In genomic region chr2:96527990-96528679, GRCh38 we compare ENCODE assay signal across 8 cellular contexts. TPM values are rescaled to one million over a fixed set of nuclear protein-coding genes. Genes with fewer than 3 reads are reported as not detected.
A peak's percentile ranks its signal among the peaks of the same experiment; 100 is the strongest.
DNase-seq lines count a peak whose midpoint lies in the region; ATAC-seq, FAIRE-seq and TF ChIP-seq lines count a peak whose summit lies in the region.

No MANE protein-coding gene starts in this region.

- FAIRE-seq in frontal cortex (lab: Jason Lieb, UNC) = no peak

- 88% methylated on average over 13 of the region's 13 CpGs for WGBS in SK-N-SH (ENCODE audit: low lambda C conversion rate)
- 24 to 33% methylated on average over 6 to 8 of the region's 13 CpGs for WGBS in esophagus squamous epithelium, 2 donors

- no peak for TF ChIP-seq POLR2A in esophagus squamous epithelium (IDR thresholded peaks at IDR 0.05)

- CTCF ChIA-PET in SK-N-SH (lab: Yijun Ruan, JAX) = interaction anchor here (1.0 to 4.1 kb wide), 4 partner anchors 10 to 272 kb away, joined by 3 to 29 read pairs (median 10); no protein-coding TSS in a partner anchor
- CTCF ChIA-PET in activated CD4-positive, alpha-beta memory T cell treated with anti-CD3 and anti-CD28 coated beads, Interleukin-2, amount 10 ng/mL, durations not matched to agents 7 days and 5 days (lab: Charles Lee) = interaction anchor here (0.8 to 2.6 kb wide), 6 partner anchors 10 to 325 kb away, joined by 3 to 31 read pairs (median 3); partner anchors contain the start of gene ARID5A

- H3K9me2 ChIP-seq in SK-N-SH = no peaks in the 10 kb centered on the region

- H3K9me3 ChIP-seq in SK-N-SH (no peaks in the 10 kb centered on the region), esophagus squamous epithelium (no peaks in the 10 kb centered on the region), osteoblast (ENCODE audit: low read depth, low read length) (no peaks in the 10 kb centered on the region), upper lobe of right lung (no peaks in the 10 kb centered on the region)

- TF ChIP-seq RAD21 in SK-N-SH (IDR thresholded peaks at IDR 0.05; ENCODE audit: low read length) = no peak

- POLR2A ChIA-PET in SK-N-SH (lab: Yijun Ruan, JAX) = no interaction called here
- POLR2A ChIA-PET in activated CD4-positive, alpha-beta memory T cell treated with anti-CD3 and anti-CD28 coated beads, Interleukin-2, amount 10 ng/mL, durations not matched to agents 7 days and 5 days (lab: Charles Lee) = interaction anchor here (0.8 to 9.8 kb wide), 12 partner anchors 9 to 320 kb away, joined by 3 to 221 read pairs (median 4); partner anchors contain the start of genes ARID5A and SNRNP200

- ATAC-seq in SK-N-SH treated with all-trans-retinoic acid at 6 μM for 48 hours (no peak), upper lobe of right lung (peak; percentile 35)

- H3K79me2 ChIP-seq in SK-N-SH (ENCODE audit: insufficient read depth) = no peaks in the 10 kb centered on the region
- no peaks in the 10 kb centered on the region for H3K79me2 ChIP-seq in osteoblast (ENCODE audit: insufficient read depth, low read length)

- no peak overlapping the region for H3K27ac ChIP-seq in SK-N-SH (ENCODE audit: low read depth in 2 of 2, low read length in 1 of 2)
- peak overlapping the region; percentile 69 to 96 (median 92) for H3K27ac ChIP-seq in esophagus squamous epithelium
- H3K27ac ChIP-seq in osteoblast (ENCODE audit: low read depth, low read length) = peak overlapping the region; percentile 81
- H3K27ac ChIP-seq in upper lobe of right lung = peak overlapping the region; percentile 86

- no peaks in the 10 kb centered on the region for H3K9me3 Mint-ChIP-seq in activated CD4-positive, alpha-beta memory T cell treated with anti-CD3 and anti-CD28 coated beads, Interleukin-2, amount 10 ng/mL, durations not matched to agents 7 days and 5 days

- H3K4me2 ChIP-seq in SK-N-SH (0 out of 2 replicates have a peak overlapping the region, but pooled peaks have one; percentile 44), osteoblast (ENCODE audit: insufficient read depth, low read length) (peak overlapping the region; percentile 85)

- H3K27ac Mint-ChIP-seq in activated CD4-positive, alpha-beta memory T cell treated with anti-CD3 and anti-CD28 coated beads, Interleukin-2, amount 10 ng/mL, durations not matched to agents 7 days and 5 days = peak overlapping the region; percentile 77

- H2AFZ ChIP-seq in SK-N-SH (ENCODE audit: low read depth) (peak overlapping the region; percentile 63; the same call in 1 of the 2 replicates), osteoblast (ENCODE audit: low read length) (peak overlapping the region; percentile 79)

- H3K36me3 ChIP-seq in SK-N-SH (replicated peaks in 1 of 2; ENCODE audit: control insufficient read depth in 1 of 2, insufficient read depth in 2 of 2, low read length in 1 of 2) (no peaks in the 10 kb centered on the region), esophagus squamous epithelium (no peaks in the 10 kb centered on the region), osteoblast (ENCODE audit: insufficient read depth, low read length) (no peaks in the 10 kb centered on the region), upper lobe of right lung (no peaks in the 10 kb centered on the region)

- H3F3A ChIP-seq in SK-N-SH (replicated peaks; ENCODE audit: insufficient read depth) = peaks cover 4% of the 10 kb centered on the region

- no peak for TF ChIP-seq CTCF in SK-N-SH (IDR thresholded peaks at IDR 0.05)
- no peak for TF ChIP-seq CTCF in esophagus squamous epithelium (IDR thresholded peaks at IDR 0.05)
- TF ChIP-seq CTCF in osteoblast (IDR thresholded peaks at IDR 0.05; ENCODE audit: extremely low read depth, low read depth, low read length) = no peak
- TF ChIP-seq CTCF in upper lobe of right lung (IDR thresholded peaks at IDR 0.05) = no peak

- H3K27me3 ChIP-seq in SK-N-SH (ENCODE audit: insufficient read depth) (no peaks in the 10 kb centered on the region), esophagus squamous epithelium (peaks cover 0 to 96% (median 0%) of the 10 kb centered on the region in 4 donors), osteoblast (ENCODE audit: insufficient read depth, low read length) (peaks cover 16% of the 10 kb centered on the region), upper lobe of right lung (no peaks in the 10 kb centered on the region)

- H3K4me1 ChIP-seq in SK-N-SH (ENCODE audit: control insufficient read depth in 1 of 2, insufficient read depth in 2 of 2, low read depth in 1 of 2, low read length in 1 of 2) (peaks cover 17 to 18% of the 10 kb centered on the region in 2 experiments; a peak in 3 of 4 replicates), esophagus squamous epithelium (peaks cover 28 to 85% (median 59%) of the 10 kb centered on the region in 3 donors), osteoblast (ENCODE audit: insufficient read depth, low read length) (peaks cover 51% of the 10 kb centered on the region), upper lobe of right lung (peaks cover 49% of the 10 kb centered on the region)

- H3K36me3 Mint-ChIP-seq in activated CD4-positive, alpha-beta memory T cell treated with anti-CD3 and anti-CD28 coated beads, Interleukin-2, amount 10 ng/mL, durations not matched to agents 7 days and 5 days (ENCODE audit: low read depth) = no peaks in the 10 kb centered on the region

- H3K27me3 Mint-ChIP-seq in activated CD4-positive, alpha-beta memory T cell treated with anti-CD3 and anti-CD28 coated beads, Interleukin-2, amount 10 ng/mL, durations not matched to agents 7 days and 5 days = peaks cover 3% of the 10 kb centered on the region

- DNase-seq in SK-N-SH (no peak), esophagus squamous epithelium (lab: John Stamatoyannopoulos, UW) (no peak), osteoblast (ENCODE audit: insufficient read length, low spot score, missing footprints) (peak; percentile 87), upper lobe of right lung (peak; percentile 73), frontal cortex (ENCODE audit: low spot score in 2 of 2) (no peak), GOT3 (lab: John Stamatoyannopoulos, UW) (no peak)
- DNase-seq in activated CD4-positive, alpha-beta memory T cell treated with anti-CD3 and anti-CD28 coated beads, Interleukin-2, amount 10 ng/mL, durations not matched to agents 7 days and 5 days = peak; percentile 68

- TF ChIP-seq EP300 in SK-N-SH (IDR thresholded peaks at IDR 0.05; ENCODE audit: borderline replicate concordance in 1 of 2, low read depth in 1 of 2, low read length in 1 of 2) = no peak

- no peak overlapping the region for H3K9ac ChIP-seq in SK-N-SH

- peak overlapping the region; percentile 70 for H3K4me3 Mint-ChIP-seq in activated CD4-positive, alpha-beta memory T cell treated with anti-CD3 and anti-CD28 coated beads, Interleukin-2, amount 10 ng/mL, durations not matched to agents 7 days and 5 days

- H4K20me1 ChIP-seq in SK-N-SH (ENCODE audit: insufficient read depth) (no peaks in the 10 kb centered on the region), osteoblast (ENCODE audit: insufficient read depth, low read length) (no peaks in the 10 kb centered on the region)

- intact Hi-C loops in esophagus squamous epithelium (cut with DNase I) (no loop called here), upper lobe of right lung (cut with DNase I) (no loop called here)

- H3K4me3 ChIP-seq in SK-N-SH (ENCODE audit: low read depth in 2 of 2, low read length in 1 of 2) (0 out of 4 replicates have a peak overlapping the region, but pooled peaks of 1 of the 2 experiments have one; percentile 13), esophagus squamous epithelium (peak overlapping the region; percentile 36 to 77 (median 60)), osteoblast (ENCODE audit: insufficient read depth, low read length) (peak overlapping the region; percentile 74), upper lobe of right lung (peak overlapping the region; percentile 61)

- peaks cover 93% of the 10 kb centered on the region for H3K4me1 Mint-ChIP-seq in activated CD4-positive, alpha-beta memory T cell treated with anti-CD3 and anti-CD28 coated beads, Interleukin-2, amount 10 ng/mL, durations not matched to agents 7 days and 5 days

TF ChIP-seq in SK-N-SH, 30 proteins besides CTCF, POLR2A, EP300 and RAD21:
- TF ChIP-seq NFIC (IDR thresholded peaks at IDR 0.05; ENCODE audit: borderline replicate concordance) (no peak), CHD2 (IDR thresholded peaks at IDR 0.05; ENCODE audit: low read length, partially characterized antibody) (no peak)

TF ChIP-seq in SK-N-SH treated with all-trans-retinoic acid at 6 μM for 48 hours, 23 proteins besides CTCF, POLR2A, EP300 and RAD21 (continues in another document):
- no peak for TF ChIP-seq ZNF70 (CRISPR knock-in tag; IDR thresholded peaks at IDR 0.05)
- TF ChIP-seq ESRRG (CRISPR knock-in tag; IDR thresholded peaks at IDR 0.05) = no peak
- TF ChIP-seq CREB5 (CRISPR knock-in tag; IDR thresholded peaks at IDR 0.05; ENCODE audit: low read depth) = no peak
- no peak for TF ChIP-seq CSDC2 (CRISPR knock-in tag; IDR thresholded peaks at IDR 0.05)
- no peak for TF ChIP-seq TOX (CRISPR knock-in tag; IDR thresholded peaks at IDR 0.05; ENCODE audit: borderline replicate concordance)
- TF ChIP-seq ZFP3 (CRISPR knock-in tag; IDR thresholded peaks at IDR 0.05) = no peak

RNA-seq across cellular contexts. Expression of gene ARID5A, which starts 8.4 kb away (rescaled TPM):
- polyA plus RNA-seq in SK-N-SH (2012; rRNA removed) = 3.3 TPM in 2 replicates
- 2.0 and 2.3 TPM in 2 replicates for polyA plus RNA-seq in SK-N-SH (2012; cell fraction: cytosol; rRNA removed)
- polyA plus RNA-seq in SK-N-SH (2012; cell fraction: nucleus; rRNA removed) = 8.1 and 8.2 TPM in 2 replicates
- 10 to 100 TPM; 80.0 to 86.8 TPM for total RNA-seq in activated CD4-positive, alpha-beta memory T cell treated with anti-CD3 and anti-CD28 coated beads, Interleukin-2, amount 10 ng/mL, durations not matched to agents 7 days and 5 days
- total RNA-seq in esophagus squamous epithelium (10 to 100 TPM in 1 of 4 donors, 1 to 10 TPM in 3; 2.8 to 25.9 (median 5.7) TPM), osteoblast (7.6 and 9.7 TPM in 2 replicates), upper lobe of right lung (32.8 TPM), frontal cortex (1.6 TPM)

RNA-seq across cellular contexts. Expression of gene NEURL3, which starts 23.0 kb away (rescaled TPM):
- polyA plus RNA-seq in SK-N-SH (2012; rRNA removed) = 0.05 and 0.08 TPM in 2 replicates
- 0.01 TPM in 1 of 2 replicates, not detected in the other for polyA plus RNA-seq in SK-N-SH (2012; cell fraction: cytosol; rRNA removed)
- polyA plus RNA-seq in SK-N-SH (2012; cell fraction: nucleus; rRNA removed) = 0.04 TPM in 1 of 2 replicates, not detected in the other
- total RNA-seq in activated CD4-positive, alpha-beta memory T cell treated with anti-CD3 and anti-CD28 coated beads, Interleukin-2, amount 10 ng/mL, durations not matched to agents 7 days and 5 days = 1 to 10 TPM in 1 of 2 experiments, under 1 TPM in 1; 0.78 to 1.0 TPM
- total RNA-seq in esophagus squamous epithelium (not detected), osteoblast (0.29 TPM in 1 of 2 replicates, not detected in the other), upper lobe of right lung (0.29 TPM), frontal cortex (not detected)

Comparison
In these comparisons a context has a peak if more than half of its experiments do, and no peak if none do; other contexts are left out.
1. DNase-seq: peak in activated CD4-positive, alpha-beta memory T cell treated with anti-CD3 and anti-CD28 coated beads, Interleukin-2, amount 10 ng/mL, durations not matched to agents 7 days and 5 days (single experiment), osteoblast (single experiment) and upper lobe of right lung (single experiment); none in SK-N-SH (single experiment), esophagus squamous epithelium (single experiment), frontal cortex (0 of 2) and GOT3 (single experiment).
2. H3K27ac ChIP-seq: peak in esophagus squamous epithelium (4 of 4), osteoblast (single experiment) and upper lobe of right lung (single experiment); none in SK-N-SH (0 of 2).